In the genomic region with DNA sequence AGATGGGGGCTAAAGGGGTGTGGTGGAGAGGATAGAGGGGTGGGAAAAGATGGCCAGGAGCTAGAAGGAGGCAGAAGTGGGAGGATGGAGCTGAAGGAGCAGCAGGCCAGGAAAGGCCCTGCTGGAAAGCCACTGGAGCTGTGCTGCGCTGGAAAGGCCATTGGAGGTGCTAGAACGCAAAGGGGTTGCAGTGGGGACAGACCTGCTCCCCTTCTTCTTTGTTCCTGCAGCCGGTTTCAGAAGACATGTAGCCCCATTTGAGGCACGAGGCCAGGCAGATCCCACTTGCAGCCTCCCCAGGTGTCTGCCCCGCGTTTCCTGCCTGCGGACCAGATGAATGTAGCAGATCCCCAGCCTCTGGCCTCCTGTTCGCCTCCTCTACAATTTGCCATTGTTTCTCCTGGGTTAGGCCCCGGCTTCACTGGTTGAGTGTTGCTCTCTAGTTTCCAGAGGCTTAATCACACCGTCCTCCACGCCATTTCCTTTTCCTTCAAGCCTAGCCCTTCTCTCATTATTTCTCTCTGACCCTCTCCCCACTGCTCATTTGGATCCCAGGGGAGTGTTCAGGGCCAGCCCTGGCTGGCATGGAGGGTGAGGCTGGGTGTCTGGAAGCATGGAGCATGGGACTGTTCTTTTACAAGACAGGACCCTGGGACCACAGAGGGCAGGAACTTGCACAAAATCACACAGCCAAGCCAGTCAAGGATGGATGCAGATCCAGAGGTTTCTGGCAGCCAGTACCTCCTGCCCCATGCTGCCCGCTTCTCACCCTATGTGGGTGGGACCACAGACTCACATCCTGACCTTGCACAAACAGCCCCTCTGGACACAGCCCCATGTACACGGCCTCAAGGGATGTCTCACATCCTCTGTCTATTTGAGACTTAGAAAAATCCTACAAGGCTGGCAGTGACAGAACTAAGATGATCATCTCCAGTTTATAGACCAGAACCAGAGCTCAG, we compare ENCODE assay signal across 21 cellular contexts. TPM values are rescaled to one million over a fixed set of nuclear protein-coding genes. Genes with fewer than 3 reads are reported as not detected.
DNase-seq lines count a peak whose midpoint lies in the region; ATAC-seq and TF ChIP-seq lines count a peak whose summit lies in the region.
"Had no signal": no experiment of that assay in that cellular context is flagged by ENCODE, and none has a peak within 500 bp of the region (broad histone marks: within the 10 kb centered on the region; RNA-seq: fewer than 3 reads in every experiment).

No MANE protein-coding gene starts in this region.

- H3K18ac ChIP-seq in IMR-90 (ENCODE audit: low read depth, low read length), result no peak overlapping the region

- in situ Hi-C loops in IMR-90 (cut with MboI; ENCODE audit: low sequenced_read_pairs) (loop anchor here (10.0 kb wide), 1 partner anchor 205 kb away; no protein-coding TSS in a partner anchor), G401 (cut with HindIII; ENCODE audit: low sequenced_read_pairs) (no loop called here)

- no peak overlapping the region for H2BK20ac ChIP-seq in IMR-90 (ENCODE audit: low read depth, low read length)

- dilution Hi-C loops in IMR-90 (cut with HindIII; ENCODE audit: low sequenced_read_pairs, unreplicated experiment), result no loop called here

- H2AFZ ChIP-seq in IMR-90 (replicated peaks; ENCODE audit: low read length, poor library complexity), result no peak overlapping the region
- H2AFZ ChIP-seq: parathyroid adenoma had no signal

- H3K56ac ChIP-seq in IMR-90 (ENCODE audit: extremely low read depth, insufficient read depth, low read length), result no peak overlapping the region

- POLR2A ChIA-PET in IMR-90 (lab: Charles Lee; ENCODE audit: unreplicated experiment), result interaction anchor here (0.6 kb wide), 1 partner anchor 67 kb away, joined by 3 read pairs; no protein-coding TSS in a partner anchor

- H3K36me3 ChIP-seq in IMR-90 (ENCODE audit: control insufficient read depth, insufficient read depth, low read length), result peaks cover 3% of the 10 kb centered on the region
- H3K36me3 ChIP-seq: Peyer's patch had no signal

- TF ChIP-seq CTCF in IMR-90 (conservative IDR thresholded peaks at IDR 0.05; ENCODE audit: low read depth, low read length) (no peak), nephron (IDR thresholded peaks at IDR 0.05; ENCODE audit: unreplicated experiment in 3 of 3) (no peak)

- H3K4me3 Mint-ChIP-seq in nephron, result peak overlapping the region; percentile 61 to 84 (median 66)
- H3K4me3 Mint-ChIP-seq: activated CD8-positive, alpha-beta T cell treated with anti-CD3 and anti-CD28 coated beads, Interleukin-2, amount 10 ng/mL, durations not matched to agents 7 days and 5 days; activated T-cell treated with anti-CD3 and anti-CD28 coated beads, Interleukin-2, amount 50 U/mL, for 4 hours; stimulated activated effector memory CD8-positive, alpha-beta T cell treated with anti-CD3 and anti-CD28 coated beads, Interleukin-12 subunit alpha, Interleukin-12 subunit beta, amount 100 ng/mL, for 72 hours had no signal

- no peak overlapping the region for H2BK15ac ChIP-seq in IMR-90 (ENCODE audit: low read depth, low read length)

- H3K4me3 ChIP-seq in IMR-90 (ENCODE audit: insufficient read depth, low read depth, low read length), result no peak overlapping the region
- H3K4me3 ChIP-seq: left lung, Peyer's patch had no signal

- peaks cover 0 to 3% of the 10 kb centered on the region in 2 experiments; a peak in 1 of 4 replicates for H3K79me1 ChIP-seq in IMR-90 (ENCODE audit: low read depth in 1 of 2, low read length in 2 of 2)

- H3K9me3 Mint-ChIP-seq in nephron, result no peaks in the 10 kb centered on the region
- H3K9me3 Mint-ChIP-seq: activated T-cell treated with anti-CD3 and anti-CD28 coated beads, Interleukin-2, amount 50 U/mL, for 4 hours; stimulated activated effector memory CD8-positive, alpha-beta T cell treated with anti-CD3 and anti-CD28 coated beads, Interleukin-12 subunit alpha, Interleukin-12 subunit beta, amount 100 ng/mL, for 72 hours had no signal

- no peak overlapping the region for H3K14ac ChIP-seq in IMR-90 (replicated peaks; ENCODE audit: low read depth, low read length)

- peaks cover 4% of the 10 kb centered on the region; the same call in 1 of the 2 replicates for H3K9me1 ChIP-seq in IMR-90 (ENCODE audit: insufficient read depth, low read length)

- H4K91ac ChIP-seq in IMR-90 (ENCODE audit: insufficient read depth, low read depth, low read length), result no peak overlapping the region

- H4K5ac ChIP-seq in IMR-90 (ENCODE audit: low read depth, low read length), result no peak overlapping the region

- no peak overlapping the region for H2AK9ac ChIP-seq in IMR-90 (replicated peaks; ENCODE audit: low read depth, low read length, poor library complexity)

- peaks cover 10% of the 10 kb centered on the region; the same call in 1 of the 2 replicates for H3K4me1 ChIP-seq in IMR-90 (ENCODE audit: control insufficient read depth, insufficient read depth, low read length)
- H3K4me1 ChIP-seq: Peyer's patch had no signal

- intact Hi-C loops in IMR-90 (cut with micrococcal nuclease), result no loop called here

- H2BK120ac ChIP-seq in IMR-90 (ENCODE audit: low read depth, low read length), result no peak overlapping the region

- H3K27me3 Mint-ChIP-seq in nephron (ENCODE audit: low read depth), result peaks cover 4% of the 10 kb centered on the region

- DNase-seq in Daoy (ENCODE audit: low read depth) (peak; percentile 23), IMR-90 (no peak), ecto neural progenitor cell (ENCODE audit: low spot score) (peak; percentile 58), HuH-7.5 (ENCODE audit: low spot score) (no peak), NCI-H2171 (lab: John Stamatoyannopoulos, UW) (no peak), G401 (ENCODE audit: low spot score) (no peak), hippocampal formation (lab: John Stamatoyannopoulos, UW) (no peak)
- DNase-seq: activated CD8-positive, alpha-beta T cell treated with anti-CD3 and anti-CD28 coated beads, Interleukin-2, amount 10 ng/mL, durations not matched to agents 7 days and 5 days; activated naive CD4-positive, alpha-beta T cell treated with anti-CD3 and anti-CD28 coated beads, Interleukin-2, amount 50 U/mL, for 16 hours; activated T-cell treated with anti-CD3 and anti-CD28 coated beads, Interleukin-2, amount 50 U/mL, for 4 hours; left lung; NCI-H1105 treated with DMSO at 0.1 percent for 48 hours; NCI-H2081; NCI-H446 treated with DMSO at 0.1 percent for 48 hours; SK-N-SH; T-helper 9 cell had no signal

- H2BK5ac ChIP-seq in IMR-90 (ENCODE audit: low read depth, low read length, poor library complexity, severe bottlenecking), result no peak overlapping the region

- H3K23ac ChIP-seq in IMR-90 (ENCODE audit: low read depth, low read length), result no peak overlapping the region

- H3K27ac Mint-ChIP-seq in nephron, result peak overlapping the region; percentile 63 to 98 (median 74)
- H3K27ac Mint-ChIP-seq: activated CD8-positive, alpha-beta T cell treated with anti-CD3 and anti-CD28 coated beads, Interleukin-2, amount 10 ng/mL, durations not matched to agents 7 days and 5 days had no signal

- CTCF ChIA-PET in IMR-90 (lab: Yijun Ruan, JAX), result no interaction called here

- no peaks in the 10 kb centered on the region for H3K9me3 ChIP-seq in IMR-90 (ENCODE audit: control insufficient read depth, insufficient read depth, low read length)
- H3K9me3 ChIP-seq: left lung, Peyer's patch, SK-N-SH had no signal

- H3K4ac ChIP-seq in IMR-90 (ENCODE audit: low read depth, low read length), result no peak overlapping the region

- H2AK5ac ChIP-seq in IMR-90 (ENCODE audit: low read depth, low read length), result no peak overlapping the region

- no peak for TF ChIP-seq RAD21 in IMR-90 (IDR thresholded peaks at IDR 0.05; ENCODE audit: low read length)

- TF ChIP-seq POLR2A in IMR-90 (IDR thresholded peaks at IDR 0.05; ENCODE audit: low read depth, low read length), result no peak

- H3K36me3 Mint-ChIP-seq in nephron (ENCODE audit: low read depth), result no peaks in the 10 kb centered on the region

- WGBS in IMR-90 (ENCODE audit: extremely low coverage in 2 of 2, insufficient read length in 1 of 2), 2 experiments, result 93% methylated on average over 3 of the region's 13 CpGs; no CpG with 5 or more reads in 1 of the 2 experiments

- no peak overlapping the region for H4K8ac ChIP-seq in IMR-90 (ENCODE audit: low read depth in 2 of 2, low read length in 2 of 2)

- no peak overlapping the region for H3K27ac ChIP-seq in IMR-90 (ENCODE audit: insufficient read depth, low read length)
- H3K27ac ChIP-seq: left lung, parathyroid adenoma, Peyer's patch had no signal

- H3K4me2 ChIP-seq in IMR-90 (ENCODE audit: low read depth, low read length), result no peak overlapping the region

- H3K27me3 ChIP-seq in IMR-90 (ENCODE audit: control insufficient read depth, insufficient read depth, low read length), result peaks cover 2% of the 10 kb centered on the region; the same call in 1 of the 2 replicates
- H3K27me3 ChIP-seq: Peyer's patch had no signal

- H4K20me1 ChIP-seq in IMR-90 (ENCODE audit: insufficient read depth, low read length), result no peaks in the 10 kb centered on the region

- TSS peak; percentile 84 for BruUV-seq in IMR-90 (replicated peaks; lab: Mats Ljungman, UMichigan)

- ATAC-seq in IMR-90 (ENCODE audit: low read depth), result no peak
- ATAC-seq: activated CD8-positive, alpha-beta T cell treated with anti-CD3 and anti-CD28 coated beads, Interleukin-2, amount 10 ng/mL, durations not matched to agents 7 days and 5 days; activated T-cell treated with anti-CD3 and anti-CD28 coated beads, Interleukin-2, amount 50 U/mL, for 4 hours; left lung; stimulated activated effector memory CD8-positive, alpha-beta T cell treated with anti-CD3 and anti-CD28 coated beads, Interleukin-12 subunit alpha, Interleukin-12 subunit beta, amount 100 ng/mL, for 72 hours had no signal

- no peak overlapping the region for H3K9ac ChIP-seq in IMR-90 (ENCODE audit: low read depth, low read length)
- H3K9ac ChIP-seq: parathyroid adenoma, SK-N-SH had no signal

- peaks cover 42% of the 10 kb centered on the region for H3K4me1 Mint-ChIP-seq in nephron

RNA-seq across cellular contexts. Expression of a gene that starts 2.3 kb away (rescaled TPM):
- total RNA-seq in Daoy (2014; rRNA removed; shearing (Covaris generic)), result 0.74 and 0.92 TPM in 2 replicates
- 1.7 and 2.9 TPM in 2 replicates for total RNA-seq in IMR-90 (2012; rRNA removed)
- 6.0 and 7.8 TPM in 2 replicates for polyA plus RNA-seq in IMR-90 (2012; rRNA removed)
- polyA plus RNA-seq in IMR-90 (2012; cell fraction: cytosol; rRNA removed), result 3.7 and 7.0 TPM in 2 replicates
- 19.9 and 32.8 TPM in 2 replicates for polyA plus RNA-seq in IMR-90 (2012; cell fraction: nucleus; rRNA removed; ENCODE audit: low replicate concordance)
- 37.7 and 59.0 TPM in 2 replicates for total RNA-seq in G401 (2014; rRNA removed; shearing (Covaris generic))

RNA-seq across cellular contexts. Expression of a gene that starts 8.9 kb away (rescaled TPM):
- 24.1 and 24.8 TPM in 2 replicates for total RNA-seq in Daoy (2014; rRNA removed; shearing (Covaris generic))
- 25.8 and 27.8 TPM in 2 replicates for total RNA-seq in IMR-90 (2012; rRNA removed)
- polyA plus RNA-seq in IMR-90 (2012; rRNA removed), result 83.9 and 90.5 TPM in 2 replicates
- polyA plus RNA-seq in IMR-90 (2012; cell fraction: cytosol; rRNA removed), result 129 and 303 TPM in 2 replicates
- 113 and 257 TPM in 2 replicates for polyA plus RNA-seq in IMR-90 (2012; cell fraction: nucleus; rRNA removed; ENCODE audit: low replicate concordance)
- 56.4 and 70.5 TPM in 2 replicates for total RNA-seq in G401 (2014; rRNA removed; shearing (Covaris generic))

RNA-seq across cellular contexts. Expression of a gene that starts 21.4 kb away (rescaled TPM):
- total RNA-seq in Daoy (2014; rRNA removed; shearing (Covaris generic)), result 0.71 and 1.4 TPM in 2 replicates
- total RNA-seq in IMR-90 (2012; rRNA removed), result 0.56 and 0.72 TPM in 2 replicates
- 20.5 and 20.7 TPM in 2 replicates for polyA plus RNA-seq in IMR-90 (2012; rRNA removed)
- 6.0 and 6.9 TPM in 2 replicates for polyA plus RNA-seq in IMR-90 (2012; cell fraction: cytosol; rRNA removed)
- 166 and 303 TPM in 2 replicates for polyA plus RNA-seq in IMR-90 (2012; cell fraction: nucleus; rRNA removed; ENCODE audit: low replicate concordance)
- total RNA-seq in G401 (2014; rRNA removed; shearing (Covaris generic)), result 0.25 and 3.8 TPM in 2 replicates

RNA-seq across cellular contexts. Expression of a gene that starts 30.0 kb away (rescaled TPM):
- not detected in 2 replicates for total RNA-seq in Daoy (2014; rRNA removed; shearing (Covaris generic))
- 4.2 and 5.7 TPM in 2 replicates for total RNA-seq in IMR-90 (2012; rRNA removed)
- 15.0 and 15.7 TPM in 2 replicates for polyA plus RNA-seq in IMR-90 (2012; rRNA removed)
- polyA plus RNA-seq in IMR-90 (2012; cell fraction: cytosol; rRNA removed), result 11.0 and 13.1 TPM in 2 replicates
- 10.0 and 11.9 TPM in 2 replicates for polyA plus RNA-seq in IMR-90 (2012; cell fraction: nucleus; rRNA removed; ENCODE audit: low replicate concordance)
- 0.34 and 1.3 TPM in 2 replicates for total RNA-seq in G401 (2014; rRNA removed; shearing (Covaris generic))
- total RNA-seq: glomerular endothelial cell had no signal

RNA-seq across cellular contexts. Expression of a gene that starts 31.7 kb away (rescaled TPM):
- total RNA-seq in Daoy (2014; rRNA removed; shearing (Covaris generic)), result 107 TPM in 2 replicates
- total RNA-seq in IMR-90 (2012; rRNA removed), result 23.5 and 30.3 TPM in 2 replicates
- 61.0 and 67.5 TPM in 2 replicates for polyA plus RNA-seq in IMR-90 (2012; rRNA removed)
- 15.5 and 31.8 TPM in 2 replicates for polyA plus RNA-seq in IMR-90 (2012; cell fraction: cytosol; rRNA removed)
- polyA plus RNA-seq in IMR-90 (2012; cell fraction: nucleus; rRNA removed; ENCODE audit: low replicate concordance), result 41.3 and 52.2 TPM in 2 replicates
- 84.2 and 103 TPM in 2 replicates for total RNA-seq in G401 (2014; rRNA removed; shearing (Covaris generic))

Comparison
In these comparisons a context has a peak if more than half of its experiments do, and no peak if none do; other contexts are left out.
1. DNase-seq: peak in Daoy (single experiment) and ecto neural progenitor cell (single experiment); none in IMR-90 (single experiment), HuH-7.5 (single experiment), NCI-H2171 (single experiment), G401 (single experiment) and hippocampal formation (0 of 2).
2. RNA of a gene that starts 2.3 kb away (total RNA-seq): 37.7 to 59.0 TPM in G401; 1.7 to 2.9 TPM in IMR-90 and 0.74 to 0.92 TPM in Daoy; every median in the first group is over 10 times any median in the second.